8 cellular contexts compared by ENCODE assay signal in genomic region chr1:155081472-155082300, GRCh38. TPM values are rescaled to one million over a fixed set of nuclear protein-coding genes. Genes with fewer than 3 reads are reported as not detected.
A peak's percentile ranks its signal among the peaks of the same experiment; 100 is the strongest.
DNase-seq lines count a peak whose midpoint lies in the region; ATAC-seq, FAIRE-seq and TF ChIP-seq lines count a peak whose summit lies in the region.

No MANE protein-coding gene starts in this region.

- H3K27me3 ChIP-seq in CD8-positive, alpha-beta T cell (ENCODE audit: insufficient read depth, low read length) = peaks cover 46% of the 10 kb centered on the region
- H3K27me3 ChIP-seq in Karpas-422 (ENCODE audit: low read length) (no peaks in the 10 kb centered on the region), astrocyte (ENCODE audit: insufficient read depth, low read length) (peaks cover 43% of the 10 kb centered on the region), gastroesophageal sphincter (peaks cover 60% of the 10 kb centered on the region)

- H3K9me3 Mint-ChIP-seq in CD8-positive, alpha-beta T cell = no peaks in the 10 kb centered on the region
- H3K9me3 Mint-ChIP-seq in astrocyte (ENCODE audit: unreplicated experiment) = no peaks in the 10 kb centered on the region
- no peaks in the 10 kb centered on the region for H3K9me3 Mint-ChIP-seq in natural killer cell treated with Interleukin-12 subunit alpha and Interleukin-12 subunit beta and Interleukin-15 and Interleukin-18, amount 100 ng/mL, for 72 hours

- H3K4me1 Mint-ChIP-seq in CD8-positive, alpha-beta T cell (ENCODE audit: low read depth) = peaks cover 48% of the 10 kb centered on the region
- peaks cover 13% of the 10 kb centered on the region for H3K4me1 Mint-ChIP-seq in astrocyte (ENCODE audit: low read depth, unreplicated experiment)
- peaks cover 34 to 38% of the 10 kb centered on the region in 2 donors for H3K4me1 Mint-ChIP-seq in natural killer cell treated with Interleukin-12 subunit alpha and Interleukin-12 subunit beta and Interleukin-15 and Interleukin-18, amount 100 ng/mL, for 72 hours (ENCODE audit: low read depth in 2 of 2)

- ATAC-seq in CD8-positive, alpha-beta T cell = no peak
- no peak for ATAC-seq in natural killer cell treated with Interleukin-12 subunit alpha and Interleukin-12 subunit beta and Interleukin-15 and Interleukin-18, amount 100 ng/mL, for 72 hours
- no peak for ATAC-seq in gastroesophageal sphincter
- no peak for ATAC-seq in HG02623 (IDR thresholded peaks at IDR 0.05; ENCODE audit: unreplicated experiment)
- no peak for ATAC-seq in GM18498 (IDR thresholded peaks at IDR 0.05; ENCODE audit: unreplicated experiment)

- no peaks in the 10 kb centered on the region for H3K9me2 ChIP-seq in Karpas-422 (replicated peaks; ENCODE audit: insufficient read depth, low read length)

- intact Hi-C loops in CD8-positive, alpha-beta T cell (cut with DNase I, micrococcal nuclease) = no loop called here

- no peak for TF ChIP-seq CTCF in CD8-positive, alpha-beta T cell (IDR thresholded peaks at IDR 0.05)
- TF ChIP-seq CTCF in astrocyte (IDR thresholded peaks at IDR 0.05; ENCODE audit: insufficient read depth, low read depth, low read length) = no peak
- TF ChIP-seq CTCF in gastroesophageal sphincter (IDR thresholded peaks at IDR 0.05) = no peak

- H3K4me3 ChIP-seq in CD8-positive, alpha-beta T cell (ENCODE audit: low read depth, low read length) = peak overlapping the region; percentile 51
- H3K4me3 ChIP-seq in Karpas-422 (ENCODE audit: low read length) (no peak overlapping the region), astrocyte (ENCODE audit: insufficient read depth, low read depth, low read length) (no peak overlapping the region), gastroesophageal sphincter (peak overlapping the region in 1 of 2 donors; percentile 34)

- H4K20me1 ChIP-seq in Karpas-422 (ENCODE audit: insufficient read depth, low read depth, low read length) (0 out of 2 replicates have a peak, but pooled peaks cover 3% of the 10 kb centered on the region), astrocyte (ENCODE audit: insufficient read depth, low read length) (peaks cover 13% of the 10 kb centered on the region)

- CTCF ChIA-PET in CD8-positive, alpha-beta T cell (lab: Charles Lee) = interaction anchor here (0.7 to 4.8 kb wide), 11 partner anchors 10 to 145 kb away, joined by 3 to 219 read pairs (median 4); partner anchors contain the start of genes EFNA4, KRTCAP2, PBXIP1 and TRIM46

- peaks cover 69% of the 10 kb centered on the region for H3K4me1 ChIP-seq in CD8-positive, alpha-beta T cell (ENCODE audit: insufficient read depth, low read length)
- H3K4me1 ChIP-seq in Karpas-422 (ENCODE audit: low read length) (peaks cover 74% of the 10 kb centered on the region), astrocyte (ENCODE audit: insufficient read depth, low read length) (peaks cover 31% of the 10 kb centered on the region), gastroesophageal sphincter (peaks cover 11 to 76% (median 60%) of the 10 kb centered on the region in 3 donors)

- no peak overlapping the region for H3K9ac ChIP-seq in Karpas-422 (ENCODE audit: low read length)
- no peak overlapping the region for H3K9ac ChIP-seq in astrocyte (ENCODE audit: low read length)

- peaks cover 3% of the 10 kb centered on the region for H3K36me3 Mint-ChIP-seq in CD8-positive, alpha-beta T cell
- H3K36me3 Mint-ChIP-seq in astrocyte (ENCODE audit: low read depth, unreplicated experiment) = peaks cover 4% of the 10 kb centered on the region
- H3K36me3 Mint-ChIP-seq in natural killer cell treated with Interleukin-12 subunit alpha and Interleukin-12 subunit beta and Interleukin-15 and Interleukin-18, amount 100 ng/mL, for 72 hours = peaks cover 6% of the 10 kb centered on the region

- TF ChIP-seq POLR2A in gastroesophageal sphincter (IDR thresholded peaks at IDR 0.05) = no peak

- H3K27ac Mint-ChIP-seq in CD8-positive, alpha-beta T cell = no peak overlapping the region
- no peak overlapping the region for H3K27ac Mint-ChIP-seq in astrocyte (ENCODE audit: unreplicated experiment)
- H3K27ac Mint-ChIP-seq in natural killer cell treated with Interleukin-12 subunit alpha and Interleukin-12 subunit beta and Interleukin-15 and Interleukin-18, amount 100 ng/mL, for 72 hours = peak overlapping the region in 1 of 2 donors; percentile 3

- no peak overlapping the region for H2AFZ ChIP-seq in Karpas-422 (ENCODE audit: low read length)
- no peak overlapping the region for H2AFZ ChIP-seq in astrocyte (ENCODE audit: low read depth, low read length)

- FAIRE-seq in astrocyte (lab: Jason Lieb, UNC) = no peak

- WGBS in gastroesophageal sphincter (ENCODE audit: low coverage in 1 of 2), 2 donors = 11 to 22% methylated on average over 8 to 19 of the region's 68 CpGs

- H3K27me3 Mint-ChIP-seq in CD8-positive, alpha-beta T cell (ENCODE audit: low read depth) = peaks cover 36% of the 10 kb centered on the region
- H3K27me3 Mint-ChIP-seq in astrocyte (ENCODE audit: low read depth, unreplicated experiment) = peaks cover 38% of the 10 kb centered on the region
- H3K27me3 Mint-ChIP-seq in natural killer cell treated with Interleukin-12 subunit alpha and Interleukin-12 subunit beta and Interleukin-15 and Interleukin-18, amount 100 ng/mL, for 72 hours = peaks cover 26 to 36% of the 10 kb centered on the region in 2 donors

- no peaks in the 10 kb centered on the region for H3K36me3 ChIP-seq in CD8-positive, alpha-beta T cell (ENCODE audit: insufficient read depth, low read length)
- H3K36me3 ChIP-seq in Karpas-422 (ENCODE audit: insufficient read depth, low read length) (no peaks in the 10 kb centered on the region), astrocyte (ENCODE audit: insufficient read depth, low read length) (no peaks in the 10 kb centered on the region), gastroesophageal sphincter (no peaks in the 10 kb centered on the region)

- peak in 2 of 7 experiments; percentile 43 to 56 for DNase-seq in CD8-positive, alpha-beta T cell
- DNase-seq in Karpas-422 = no peak
- no peak for DNase-seq in astrocyte (ENCODE audit: low read depth)
- DNase-seq in natural killer cell treated with Interleukin-12 subunit alpha and Interleukin-12 subunit beta and Interleukin-15 and Interleukin-18, amount 100 ng/mL, for 72 hours (ENCODE audit: low spot score) = no peak
- DNase-seq in NCI-H2107 treated with DMSO at 0.1 percent for 48 hours (lab: John Stamatoyannopoulos, UW; ENCODE audit: unreplicated experiment) = no peak

- H3K79me2 ChIP-seq in Karpas-422 (ENCODE audit: low read length) = no peaks in the 10 kb centered on the region
- H3K79me2 ChIP-seq in astrocyte (ENCODE audit: insufficient read depth, low read length) = no peaks in the 10 kb centered on the region

- TF ChIP-seq EP300 in gastroesophageal sphincter (IDR thresholded peaks at IDR 0.05) = no peak

- H3K27ac ChIP-seq in CD8-positive, alpha-beta T cell (ENCODE audit: low read depth, low read length) = no peak overlapping the region
- H3K27ac ChIP-seq in Karpas-422 (ENCODE audit: low read length) (no peak overlapping the region), astrocyte (ENCODE audit: low read depth, low read length) (no peak overlapping the region), gastroesophageal sphincter (no peak overlapping the region)

- POLR2A ChIA-PET in CD8-positive, alpha-beta T cell (lab: Charles Lee) = interaction anchor here (1.4 to 1.7 kb wide), 2 partner anchors 11 to 28 kb away, joined by 5 to 6 read pairs; no protein-coding TSS in a partner anchor

- H3K4me2 ChIP-seq in Karpas-422 (ENCODE audit: low read depth, low read length, poor library complexity, severe bottlenecking) = peak overlapping the region; percentile 17
- H3K4me2 ChIP-seq in astrocyte (ENCODE audit: low read length) = no peak overlapping the region

- H3K4me3 Mint-ChIP-seq in CD8-positive, alpha-beta T cell = peak overlapping the region; percentile 73
- H3K4me3 Mint-ChIP-seq in astrocyte (ENCODE audit: unreplicated experiment) = peak overlapping the region; percentile 66
- H3K4me3 Mint-ChIP-seq in natural killer cell treated with Interleukin-12 subunit alpha and Interleukin-12 subunit beta and Interleukin-15 and Interleukin-18, amount 100 ng/mL, for 72 hours = peak overlapping the region; percentile 81

- H3K9me3 ChIP-seq in CD8-positive, alpha-beta T cell (ENCODE audit: low read length) = no peaks in the 10 kb centered on the region
- no peaks in the 10 kb centered on the region for H3K9me3 ChIP-seq in Karpas-422 (ENCODE audit: low read length)
- no peaks in the 10 kb centered on the region for H3K9me3 ChIP-seq in astrocyte (ENCODE audit: insufficient read depth, low read depth, low read length)
- H3K9me3 ChIP-seq in gastroesophageal sphincter = no peaks in the 10 kb centered on the region

RNA-seq across cellular contexts. Expression of gene EFNA3, which starts 3.0 kb away (rescaled TPM):
- total RNA-seq in CD8-positive, alpha-beta T cell = under 1 TPM; 0.46 to 0.69 TPM
- total RNA-seq in Karpas-422 (2014; rRNA removed; shearing (Covaris generic); ENCODE audit: low replicate concordance) = 12.2 and 15.7 TPM in 2 replicates
- total RNA-seq in astrocyte (2.9 and 3.4 TPM in 2 replicates), gastroesophageal sphincter (under 1 TPM in 2 of 4 donors, not detected in 2; 0.27 to 0.77 TPM)
- total RNA-seq in natural killer cell treated with Interleukin-12 subunit alpha and Interleukin-12 subunit beta and Interleukin-15 and Interleukin-18, amount 100 ng/mL, for 72 hours = 1 to 10 TPM in 1 of 2 donors, not detected in 1; 1.2 TPM

RNA-seq across cellular contexts. Expression of gene EFNA4, which starts 18.1 kb away (rescaled TPM):
- total RNA-seq in CD8-positive, alpha-beta T cell = 1 to 10 TPM; 1.4 to 1.8 TPM
- 10.4 and 14.5 TPM in 2 replicates for total RNA-seq in Karpas-422 (2014; rRNA removed; shearing (Covaris generic); ENCODE audit: low replicate concordance)
- total RNA-seq in astrocyte (11.8 TPM in 2 replicates), gastroesophageal sphincter (1 to 10 TPM in 3 of 4 donors, under 1 TPM in 1; 0.81 to 5.8 (median 2.3) TPM)
- total RNA-seq in natural killer cell treated with Interleukin-12 subunit alpha and Interleukin-12 subunit beta and Interleukin-15 and Interleukin-18, amount 100 ng/mL, for 72 hours = 1 to 10 TPM; 1.7 to 4.7 TPM

RNA-seq across cellular contexts. Expression of gene ADAM15, which starts 30.6 kb away (rescaled TPM):
- total RNA-seq in CD8-positive, alpha-beta T cell = 10 to 100 TPM; 10.8 to 11.8 TPM
- total RNA-seq in Karpas-422 (2014; rRNA removed; shearing (Covaris generic); ENCODE audit: low replicate concordance) = 33.6 and 50.0 TPM in 2 replicates
- 66.8 and 68.3 TPM in 2 replicates for total RNA-seq in astrocyte
- 100 to 1,000 TPM in 1 of 2 donors, 10 to 100 TPM in 1; 42.1 to 107 TPM for total RNA-seq in natural killer cell treated with Interleukin-12 subunit alpha and Interleukin-12 subunit beta and Interleukin-15 and Interleukin-18, amount 100 ng/mL, for 72 hours
- total RNA-seq in gastroesophageal sphincter = 100 to 1,000 TPM in 2 of 4 donors, 10 to 100 TPM in 2; 65.4 to 115 (median 100.0) TPM

RNA-seq across cellular contexts. Expression of gene EFNA1, which starts 46.0 kb away (rescaled TPM):
- total RNA-seq in CD8-positive, alpha-beta T cell = 10 to 100 TPM in 1 of 2 experiments, 1 to 10 TPM in 1; 7.3 to 10.4 TPM
- total RNA-seq in Karpas-422 (2014; rRNA removed; shearing (Covaris generic); ENCODE audit: low replicate concordance) = not detected in 2 replicates
- 11.3 and 16.4 TPM in 2 replicates for total RNA-seq in astrocyte
- total RNA-seq in natural killer cell treated with Interleukin-12 subunit alpha and Interleukin-12 subunit beta and Interleukin-15 and Interleukin-18, amount 100 ng/mL, for 72 hours = not detected
- 10 to 100 TPM; 13.1 to 25.8 (median 16.1) TPM for total RNA-seq in gastroesophageal sphincter

RNA-seq across cellular contexts. Expression of gene DCST1, which starts 48.1 kb away (rescaled TPM):
- under 1 TPM in 1 of 2 experiments, not detected in 1; 0.30 TPM for total RNA-seq in CD8-positive, alpha-beta T cell
- not detected in 2 replicates for total RNA-seq in Karpas-422 (2014; rRNA removed; shearing (Covaris generic); ENCODE audit: low replicate concordance)
- not detected in 2 replicates for total RNA-seq in astrocyte
- not detected for total RNA-seq in natural killer cell treated with Interleukin-12 subunit alpha and Interleukin-12 subunit beta and Interleukin-15 and Interleukin-18, amount 100 ng/mL, for 72 hours
- not detected for total RNA-seq in gastroesophageal sphincter
